ENCODE assay signal across 8 cellular contexts in genomic region chr19:39413269-39413902, GRCh38. TPM values are rescaled to one million over a fixed set of nuclear protein-coding genes. Genes with fewer than 3 reads are reported as not detected.
DNase-seq lines count a peak whose midpoint lies in the region; ATAC-seq, FAIRE-seq and TF ChIP-seq lines count a peak whose summit lies in the region.

No MANE protein-coding gene starts in this region.

- peak overlapping the region; percentile 96 for H3K4me3 Mint-ChIP-seq in activated T-helper 1 cell treated with anti-CD3 and anti-CD28 coated beads, Interleukin-12 subunit alpha, Interleukin-12 subunit beta, Interleukin-2, Interleukin-4 antibody, amounts not matched to agents 30 ng/mL and 10 ng/mL and 1 ng/mL, durations not matched to agents 14 hours and 24 hours and 36 hours

- DNase-seq in NB4 (ENCODE audit: low read depth) (peak; percentile 58), glomerular visceral epithelial cell (ENCODE audit: extremely low spot score) (peak; percentile 55), pancreas (peak in 5 of 6 donors; percentile 47 to 85 (median 72))
- no peak for DNase-seq in activated T-helper 1 cell treated with anti-CD3 and anti-CD28 coated beads, Interleukin-12 subunit alpha, Interleukin-12 subunit beta, Interleukin-2, Interleukin-4 antibody, amounts not matched to agents 30 ng/mL and 10 ng/mL and 1 ng/mL, durations not matched to agents 14 hours and 24 hours and 36 hours (ENCODE audit: low spot score)

- peaks cover 39% of the 10 kb centered on the region for H3K79me2 ChIP-seq in DOHH2 (ENCODE audit: control insufficient read depth, low read length)

- peak overlapping the region; percentile 83 for H3K4me2 ChIP-seq in DOHH2 (ENCODE audit: low read length)

- H3K27me3 ChIP-seq in DOHH2 (ENCODE audit: control insufficient read depth, low read length) (no peaks in the 10 kb centered on the region), pancreas (no peaks in the 10 kb centered on the region)

- WGBS in pancreas, 2 donors = 5 to 7% methylated on average over 22 to 55 of the region's 55 CpGs

- ATAC-seq in pancreas (no peak), GM21390 (IDR thresholded peaks at IDR 0.05; ENCODE audit: unreplicated experiment) (no peak), HG03432 (IDR thresholded peaks at IDR 0.05; ENCODE audit: unreplicated experiment) (no peak), HG03025 (IDR thresholded peaks at IDR 0.05; ENCODE audit: low FRiP score, unreplicated experiment) (no peak)

- peaks cover 28% of the 10 kb centered on the region for H3F3A ChIP-seq in DOHH2 (ENCODE audit: control insufficient read depth, insufficient read depth)

- H3K9me3 ChIP-seq in DOHH2 (ENCODE audit: control insufficient read depth, insufficient read depth, low read length) (no peaks in the 10 kb centered on the region), pancreas (no peaks in the 10 kb centered on the region)

- TF ChIP-seq CTCF in DOHH2 (IDR thresholded peaks at IDR 0.05; ENCODE audit: low read depth, low read length, poor library complexity, severe bottlenecking) (no peak), NB4 (IDR thresholded peaks at IDR 0.05; ENCODE audit: low read depth, low read length) (no peak), pancreas (IDR thresholded peaks at IDR 0.05) (no peak)

- H4K20me1 ChIP-seq in DOHH2 (ENCODE audit: control insufficient read depth, insufficient read depth, low read depth, low read length) = peaks cover 6% of the 10 kb centered on the region; the same call in 1 of the 2 replicates

- intact Hi-C loops in activated T-helper 1 cell treated with anti-CD3 and anti-CD28 coated beads, Interleukin-12 subunit alpha, Interleukin-12 subunit beta, Interleukin-2, Interleukin-4 antibody, amounts not matched to agents 30 ng/mL and 10 ng/mL and 1 ng/mL, durations not matched to agents 14 hours and 24 hours and 36 hours (cut with micrococcal nuclease) = loop anchor here (5.0 kb wide), 1 partner anchor 1849 kb away; the partner anchor contains the start of gene HNRNPUL1
- intact Hi-C loops in pancreas (cut with DNase I) = no loop called here

- peaks cover 13% of the 10 kb centered on the region for H3K36me3 Mint-ChIP-seq in activated T-helper 1 cell treated with anti-CD3 and anti-CD28 coated beads, Interleukin-12 subunit alpha, Interleukin-12 subunit beta, Interleukin-2, Interleukin-4 antibody, amounts not matched to agents 30 ng/mL and 10 ng/mL and 1 ng/mL, durations not matched to agents 14 hours and 24 hours and 36 hours (ENCODE audit: low read depth)

- peaks cover 40% of the 10 kb centered on the region for H3K4me1 Mint-ChIP-seq in activated T-helper 1 cell treated with anti-CD3 and anti-CD28 coated beads, Interleukin-12 subunit alpha, Interleukin-12 subunit beta, Interleukin-2, Interleukin-4 antibody, amounts not matched to agents 30 ng/mL and 10 ng/mL and 1 ng/mL, durations not matched to agents 14 hours and 24 hours and 36 hours (ENCODE audit: low read depth)

- H3K4me1 ChIP-seq in DOHH2 (ENCODE audit: control insufficient read depth, low read length) = peaks cover 42% of the 10 kb centered on the region
- peaks cover 12 to 18% (median 15%) of the 10 kb centered on the region in 3 donors for H3K4me1 ChIP-seq in pancreas

- H3K9me2 ChIP-seq in DOHH2 (replicated peaks; ENCODE audit: control insufficient read depth, low read length) = no peaks in the 10 kb centered on the region

- H3K27me3 Mint-ChIP-seq in activated T-helper 1 cell treated with anti-CD3 and anti-CD28 coated beads, Interleukin-12 subunit alpha, Interleukin-12 subunit beta, Interleukin-2, Interleukin-4 antibody, amounts not matched to agents 30 ng/mL and 10 ng/mL and 1 ng/mL, durations not matched to agents 14 hours and 24 hours and 36 hours (ENCODE audit: insufficient read depth) = no peaks in the 10 kb centered on the region

- H3K9me3 Mint-ChIP-seq in activated T-helper 1 cell treated with anti-CD3 and anti-CD28 coated beads, Interleukin-12 subunit alpha, Interleukin-12 subunit beta, Interleukin-2, Interleukin-4 antibody, amounts not matched to agents 30 ng/mL and 10 ng/mL and 1 ng/mL, durations not matched to agents 14 hours and 24 hours and 36 hours = no peaks in the 10 kb centered on the region

- H3K27ac Mint-ChIP-seq in activated T-helper 1 cell treated with anti-CD3 and anti-CD28 coated beads, Interleukin-12 subunit alpha, Interleukin-12 subunit beta, Interleukin-2, Interleukin-4 antibody, amounts not matched to agents 30 ng/mL and 10 ng/mL and 1 ng/mL, durations not matched to agents 14 hours and 24 hours and 36 hours = peak overlapping the region; percentile 86

- peak overlapping the region; percentile 70 for H3K27ac ChIP-seq in DOHH2 (ENCODE audit: low read depth, low read length)
- H3K27ac ChIP-seq in pancreas = peak overlapping the region; percentile 31 to 74 (median 57)

- H3K36me3 ChIP-seq in DOHH2 (ENCODE audit: control insufficient read depth, low read length) = peaks cover 21% of the 10 kb centered on the region
- peaks cover 0 to under 1% (median 0%) of the 10 kb centered on the region in 3 donors for H3K36me3 ChIP-seq in pancreas

- H3K4me3 ChIP-seq in DOHH2 (ENCODE audit: low read length) (peak overlapping the region; percentile 88), NB4 (ENCODE audit: low read depth, low read length) (peak overlapping the region; percentile 65), pancreas (peak overlapping the region; percentile 60 to 96 (median 74))

- TF ChIP-seq POLR2A in NB4 (IDR thresholded peaks at IDR 0.05; ENCODE audit: extremely low read depth, insufficient read length) = no peak

- FAIRE-seq in pancreas (lab: Jason Lieb, UNC) = no peak

RNA-seq across cellular contexts. Expression of gene PLEKHG2, which starts 0.9 kb away (rescaled TPM):
- total RNA-seq in activated T-helper 1 cell treated with anti-CD3 and anti-CD28 coated beads, Interleukin-12 subunit alpha, Interleukin-12 subunit beta, Interleukin-2, Interleukin-4 antibody, amounts not matched to agents 30 ng/mL and 10 ng/mL and 1 ng/mL, durations not matched to agents 14 hours and 24 hours and 36 hours = 43.9 and 47.3 TPM in 2 replicates
- total RNA-seq in pancreas = 10 to 100 TPM in 1 of 6 donors, 1 to 10 TPM in 5; 3.1 to 15.0 (median 7.8) TPM
- 10 to 100 TPM in 1 of 2 donors, 1 to 10 TPM in 1; 6.8 to 12.8 TPM for polyA plus RNA-seq in pancreas

RNA-seq across cellular contexts. Expression of gene ZFP36, which starts 6.7 kb away (rescaled TPM):
- total RNA-seq in activated T-helper 1 cell treated with anti-CD3 and anti-CD28 coated beads, Interleukin-12 subunit alpha, Interleukin-12 subunit beta, Interleukin-2, Interleukin-4 antibody, amounts not matched to agents 30 ng/mL and 10 ng/mL and 1 ng/mL, durations not matched to agents 14 hours and 24 hours and 36 hours = 31.2 and 32.0 TPM in 2 replicates
- 10 to 100 TPM; 20.2 to 45.6 (median 31.9) TPM for total RNA-seq in pancreas
- 100 to 1,000 TPM; 104 to 151 TPM for polyA plus RNA-seq in pancreas

RNA-seq across cellular contexts. Expression of gene MED29, which starts 22.2 kb away (rescaled TPM):
- 37.5 and 45.8 TPM in 2 replicates for total RNA-seq in activated T-helper 1 cell treated with anti-CD3 and anti-CD28 coated beads, Interleukin-12 subunit alpha, Interleukin-12 subunit beta, Interleukin-2, Interleukin-4 antibody, amounts not matched to agents 30 ng/mL and 10 ng/mL and 1 ng/mL, durations not matched to agents 14 hours and 24 hours and 36 hours
- total RNA-seq in pancreas = 10 to 100 TPM; 15.2 to 23.9 (median 17.5) TPM
- 10 to 100 TPM; 13.2 to 21.0 TPM for polyA plus RNA-seq in pancreas

RNA-seq across cellular contexts. Expression of gene RPS16, which starts 22.4 kb away (rescaled TPM):
- 2,440 and 2,532 TPM in 2 replicates for total RNA-seq in activated T-helper 1 cell treated with anti-CD3 and anti-CD28 coated beads, Interleukin-12 subunit alpha, Interleukin-12 subunit beta, Interleukin-2, Interleukin-4 antibody, amounts not matched to agents 30 ng/mL and 10 ng/mL and 1 ng/mL, durations not matched to agents 14 hours and 24 hours and 36 hours
- 1,000 to 10,000 TPM in 5 of 6 donors, 100 to 1,000 TPM in 1; 920 to 1,759 (median 1,167) TPM for total RNA-seq in pancreas
- 1,000 to 10,000 TPM; 1,276 to 1,384 TPM for polyA plus RNA-seq in pancreas

RNA-seq across cellular contexts. Expression of gene PAF1, which starts 22.5 kb away (rescaled TPM):
- 54.8 and 57.3 TPM in 2 replicates for total RNA-seq in activated T-helper 1 cell treated with anti-CD3 and anti-CD28 coated beads, Interleukin-12 subunit alpha, Interleukin-12 subunit beta, Interleukin-2, Interleukin-4 antibody, amounts not matched to agents 30 ng/mL and 10 ng/mL and 1 ng/mL, durations not matched to agents 14 hours and 24 hours and 36 hours
- total RNA-seq in pancreas = 10 to 100 TPM; 11.3 to 17.7 (median 14.6) TPM
- polyA plus RNA-seq in pancreas = 10 to 100 TPM; 28.1 to 41.1 TPM
